In the genomic region with DNA sequence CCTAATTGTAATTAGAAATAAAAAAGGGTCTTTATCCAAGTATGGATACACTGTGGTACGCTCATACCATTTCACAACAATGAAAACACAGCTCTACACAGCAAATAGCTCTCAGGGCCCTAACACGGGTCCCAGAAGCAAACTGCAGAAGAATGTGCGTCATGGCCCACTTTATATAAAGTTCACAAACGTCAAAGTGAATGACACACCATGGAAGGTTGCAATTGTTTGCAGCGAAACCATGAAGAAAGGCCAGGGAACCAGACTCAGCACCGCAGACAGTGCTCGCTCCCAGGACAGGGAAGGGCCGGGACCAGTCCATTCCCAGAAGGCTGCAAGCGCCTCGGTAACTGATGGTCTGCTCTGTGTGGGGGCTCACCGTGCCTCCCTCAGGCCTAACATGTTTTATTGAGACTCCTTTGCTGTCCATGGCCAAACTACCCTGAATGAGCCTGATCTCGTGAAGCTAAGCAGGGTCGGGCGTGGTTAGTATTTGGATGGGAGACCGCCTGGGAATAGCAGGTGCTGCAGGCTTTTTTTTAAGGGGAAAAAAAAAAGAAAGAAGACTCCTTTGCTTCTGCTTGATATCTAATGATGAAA, we compare ENCODE assay signal across 10 cellular contexts. TPM values are rescaled to one million over a fixed set of nuclear protein-coding genes. Genes with fewer than 3 reads are reported as not detected.
DNase-seq lines count a peak whose midpoint lies in the region; ATAC-seq and TF ChIP-seq lines count a peak whose summit lies in the region.
"Had no signal": no experiment of that assay in that cellular context is flagged by ENCODE, and none has a peak within 500 bp of the region (broad histone marks: within the 10 kb centered on the region; RNA-seq: fewer than 3 reads in every experiment).

No MANE protein-coding gene starts in this region.

- TF ChIP-seq POLR2A in esophagus squamous epithelium (IDR thresholded peaks at IDR 0.05): no peak
- TF ChIP-seq POLR2A in sigmoid colon (IDR thresholded peaks at IDR 0.05): no peak

- no TSS peak for BruUV-seq in PC-3 (replicated peaks; lab: Mats Ljungman, UMichigan)

- CTCF ChIA-PET in PC-3 (lab: Charles Lee): interaction anchor here (1.3 kb wide), 1 partner anchor 150 kb away, joined by 6 read pairs; no protein-coding TSS in a partner anchor

- H4K20me1 ChIP-seq in PC-3 (ENCODE audit: low read length): no peaks in the 10 kb centered on the region

- no peak overlapping the region for H2AFZ ChIP-seq in PC-3 (ENCODE audit: low read length)

- peak overlapping the region; percentile 26; the same call in 1 of the 2 replicates for H3K4me2 ChIP-seq in PC-3 (ENCODE audit: low read length)

- POLR2A ChIA-PET in PC-3 (lab: Charles Lee; ENCODE audit: unreplicated experiment): no interaction called here

- no peak for TF ChIP-seq EP300 in sigmoid colon (IDR thresholded peaks at IDR 0.05)

- H3F3A ChIP-seq in PC-3 (ENCODE audit: low read length, unreplicated experiment): no peaks in the 10 kb centered on the region

- H3K36me3 ChIP-seq in PC-3 (ENCODE audit: low read depth, low read length): no peaks in the 10 kb centered on the region
- peaks cover 10 to 97% (median 12%) of the 10 kb centered on the region in 3 donors for H3K36me3 ChIP-seq in esophagus squamous epithelium
- peaks cover 16 to 48% (median 30%) of the 10 kb centered on the region in 4 donors for H3K36me3 ChIP-seq in sigmoid colon

- no peak overlapping the region for H3K9ac ChIP-seq in PC-3 (ENCODE audit: low read length)

- H3K9me3 ChIP-seq in PC-3 (ENCODE audit: low read length): no peaks in the 10 kb centered on the region
- H3K9me3 ChIP-seq in esophagus squamous epithelium: no peaks in the 10 kb centered on the region
- H3K9me3 ChIP-seq in sigmoid colon: no peaks in the 10 kb centered on the region

- H3K27me3 ChIP-seq in PC-3 (ENCODE audit: low read length) (no peaks in the 10 kb centered on the region), esophagus squamous epithelium (no peaks in the 10 kb centered on the region), sigmoid colon (no peaks in the 10 kb centered on the region)

- no peaks in the 10 kb centered on the region for H3K9me2 ChIP-seq in PC-3 (replicated peaks; ENCODE audit: low read length)

- 88 to 94% methylated on average over 12 to 15 of the region's 15 CpGs for WGBS in esophagus squamous epithelium, 2 donors
- 75 to 88% methylated on average over 15 of the region's 15 CpGs for WGBS in sigmoid colon, 2 donors

- H3K4me3 ChIP-seq in PC-3 (ENCODE audit: low read length) (no peak overlapping the region), esophagus squamous epithelium (no peak overlapping the region), sigmoid colon (no peak overlapping the region)

- DNase-seq in DMS79 treated with DMSO at 0.1 percent for 48 hours (lab: John Stamatoyannopoulos, UW) (peak; percentile 11), PC-3 (peak; percentile 2), esophagus squamous epithelium (lab: John Stamatoyannopoulos, UW) (no peak), sigmoid colon (no peak), NOMO-1 (lab: John Stamatoyannopoulos, UW; ENCODE audit: unreplicated experiment in 2 of 2) (no peak), left lobe of liver (ENCODE audit: low spot score) (no peak), NCI-H2081 (lab: John Stamatoyannopoulos, UW) (no peak), NCI-H524 treated with DMSO at 0.1 percent for 48 hours (lab: John Stamatoyannopoulos, UW) (no peak)
- DNase-seq: activated T-cell treated with anti-CD3 and anti-CD28 coated beads, Interleukin-2, amount 50 U/mL, for 24 hours; GF-D8 had no signal

- TF ChIP-seq CTCF in PC-3 (conservative IDR thresholded peaks at IDR 0.05; ENCODE audit: low read depth, low read length) (no peak), esophagus squamous epithelium (IDR thresholded peaks at IDR 0.05) (no peak), sigmoid colon (IDR thresholded peaks at IDR 0.05) (no peak)

- intact Hi-C loops in PC-3 (cut with micrococcal nuclease): no loop called here
- intact Hi-C loops in esophagus squamous epithelium (cut with DNase I): no loop called here
- intact Hi-C loops in sigmoid colon (cut with DNase I): loop anchor here (2.0 kb wide), 1 partner anchor 72 kb away; no protein-coding TSS in a partner anchor

- H3K79me2 ChIP-seq in PC-3 (ENCODE audit: low read length): no peaks in the 10 kb centered on the region

- H3K4me1 ChIP-seq in PC-3 (ENCODE audit: insufficient read depth, low read length) (peaks cover 40% of the 10 kb centered on the region), esophagus squamous epithelium (peaks cover 0 to 42% (median 30%) of the 10 kb centered on the region in 3 donors), sigmoid colon (peaks cover 0 to 46% (median 41%) of the 10 kb centered on the region in 4 donors)

- H3K27ac ChIP-seq in PC-3 (ENCODE audit: low read length) (peak overlapping the region; percentile 34; the same call in 1 of the 2 replicates), esophagus squamous epithelium (peak overlapping the region; percentile 28 to 83 (median 72)), sigmoid colon (peak overlapping the region; percentile 75 to 82 (median 78))

- no peak for ATAC-seq in PC-3
- no peak for ATAC-seq in left lobe of liver

RNA-seq across cellular contexts. Expression of gene ACOX3, which starts 47.8 kb away (rescaled TPM):
- total RNA-seq in PC-3 (2014; rRNA removed) (12.2 and 13.0 TPM in 2 replicates), esophagus squamous epithelium (10 to 100 TPM; 42.3 to 86.2 (median 50.3) TPM), sigmoid colon (10 to 100 TPM; 24.8 to 51.0 (median 29.4) TPM), left lobe of liver (21.3 TPM)
- 10 to 100 TPM in 2 of 3 donors, 1 to 10 TPM in 1; 8.4 to 18.0 (median 16.9) TPM for polyA plus RNA-seq in sigmoid colon

RNA-seq across cellular contexts. Expression of gene TRMT44, which starts 47.9 kb away (rescaled TPM):
- total RNA-seq in PC-3 (2014; rRNA removed): 13.3 and 15.3 TPM in 2 replicates
- 10 to 100 TPM; 26.8 to 31.7 (median 28.8) TPM for total RNA-seq in esophagus squamous epithelium
- 10 to 100 TPM; 14.2 to 29.1 (median 17.0) TPM for total RNA-seq in sigmoid colon
- 1 to 10 TPM; 2.1 to 7.0 (median 5.4) TPM for polyA plus RNA-seq in sigmoid colon
- 11.6 TPM for total RNA-seq in left lobe of liver

Comparison
In these comparisons a context has a peak if more than half of its experiments do, and no peak if none do; other contexts are left out.
1. DNase-seq: peak in DMS79 treated with DMSO at 0.1 percent for 48 hours (single experiment) and PC-3 (single experiment); none in esophagus squamous epithelium (single experiment), sigmoid colon (single experiment), NOMO-1 (0 of 2), left lobe of liver (single experiment), NCI-H2081 (0 of 2) and NCI-H524 treated with DMSO at 0.1 percent for 48 hours (single experiment).
2. Peak in every context shown above with its lines, with median percentiles within 50 percentile points of each other: H3K27ac ChIP-seq.